ENCODE assay signal across 2 cellular contexts in the genomic region with DNA sequence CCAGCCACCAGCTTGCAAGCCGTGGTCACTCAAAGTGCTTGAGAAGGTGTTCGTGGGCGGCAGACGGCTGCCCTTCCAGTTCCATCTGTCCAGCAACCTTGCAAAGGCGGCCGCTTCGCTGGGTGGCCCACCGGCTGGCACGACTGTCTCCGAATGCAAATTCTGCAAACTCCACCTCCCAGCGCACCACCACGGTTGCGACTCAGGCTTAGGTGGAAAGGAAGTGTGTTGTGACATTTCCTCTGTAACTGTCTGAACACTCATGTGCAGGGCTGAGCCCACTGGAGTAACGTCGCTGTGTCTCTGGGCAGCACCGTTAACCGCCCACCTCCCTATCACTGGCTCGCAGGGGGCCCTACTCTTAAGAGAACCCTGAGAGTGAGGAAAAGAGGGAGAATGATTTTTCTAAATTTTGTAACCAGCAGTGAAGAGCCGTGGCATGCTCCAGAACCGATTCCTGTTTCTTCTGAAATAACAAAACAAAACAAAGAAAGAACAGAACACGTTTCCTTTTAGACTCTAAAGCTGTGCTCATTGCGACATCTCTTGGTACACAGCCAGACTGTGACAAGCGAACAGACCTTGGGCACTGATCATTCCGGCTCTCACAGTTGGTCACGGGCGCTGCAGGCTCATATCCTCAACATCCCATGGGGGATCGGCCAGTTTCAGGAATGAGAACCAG.
TF ChIP-seq lines count a peak whose summit lies in the region.

A gene with protein sequence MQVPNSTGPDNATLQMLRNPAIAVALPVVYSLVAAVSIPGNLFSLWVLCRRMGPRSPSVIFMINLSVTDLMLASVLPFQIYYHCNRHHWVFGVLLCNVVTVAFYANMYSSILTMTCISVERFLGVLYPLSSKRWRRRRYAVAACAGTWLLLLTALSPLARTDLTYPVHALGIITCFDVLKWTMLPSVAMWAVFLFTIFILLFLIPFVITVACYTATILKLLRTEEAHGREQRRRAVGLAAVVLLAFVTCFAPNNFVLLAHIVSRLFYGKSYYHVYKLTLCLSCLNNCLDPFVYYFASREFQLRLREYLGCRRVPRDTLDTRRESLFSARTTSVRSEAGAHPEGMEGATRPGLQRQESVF (minus strand): TSS at position 155 of the 685 bp plus-strand sequence. CDS start 70,627 bp downstream, outside the sequence.

TF ChIP-seq in GM12878, 131 proteins besides CTCF, POLR2A, EP300 and RAD21 (continued from another document and continues in another):
- TF ChIP-seq ZBTB33 (IDR thresholded peaks at IDR 0.05) (no peak), YY1 (IDR thresholded peaks at IDR 0.05; ENCODE audit: low read depth, low read length) (no peak), MXI1 (IDR thresholded peaks at IDR 0.05; ENCODE audit: low read depth, low read length) (peak; percentile 76; the same call in 1 of the 2 replicates), NBN (IDR thresholded peaks at IDR 0.05) (peak; percentile 50; the same call in 1 of the 2 replicates), DPF2 (IDR thresholded peaks at IDR 0.05) (peak; percentile 46; the same call in 1 of the 2 replicates), HCFC1 (IDR thresholded peaks at IDR 0.05; ENCODE audit: low read length) (no peak), ASH2L (IDR thresholded peaks at IDR 0.05; ENCODE audit: borderline replicate concordance, low read depth) (0 out of 2 replicates have a peak, but pooled peaks have one; percentile 25), IKZF1 (conservative IDR thresholded peaks at IDR 0.05) (peak; percentile 3; the same call in 1 of the 2 replicates), NKRF (conservative IDR thresholded peaks at IDR 0.05) (0 out of 2 replicates have a peak, but pooled peaks have one; percentile 47), RAD51 (IDR thresholded peaks at IDR 0.05) (0 out of 2 replicates have a peak, but pooled peaks have one; percentile 19), SMARCA5 (IDR thresholded peaks at IDR 0.05) (peak; percentile 87), MAX (IDR thresholded peaks at IDR 0.05; ENCODE audit: low read depth, low read length) (peak; percentile 71), FOXM1 (IDR thresholded peaks at IDR 0.05; ENCODE audit: low read depth, low read length) (no peak), CBFB (IDR thresholded peaks at IDR 0.05; ENCODE audit: low read depth) (0 out of 2 replicates have a peak, but pooled peaks have one; percentile 13), ATF7 (IDR thresholded peaks at IDR 0.05; ENCODE audit: low read depth) (0 out of 2 replicates have a peak, but pooled peaks have one; percentile 71), EED (IDR thresholded peaks at IDR 0.05; ENCODE audit: low read depth) (peak; percentile 51; the same call in 1 of the 2 replicates), ZBED1 (IDR thresholded peaks at IDR 0.05; ENCODE audit: borderline replicate concordance) (peak; percentile 68; the same call in 1 of the 2 replicates), SUPT20H (IDR thresholded peaks at IDR 0.05; ENCODE audit: borderline replicate concordance, control insufficient read depth, low read depth, low read length) (no peak), KAT2A (conservative IDR thresholded peaks at IDR 0.05; ENCODE audit: control insufficient read depth, low read depth, low read length) (no peak), ESRRA (IDR thresholded peaks at IDR 0.05; ENCODE audit: low read length) (no peak), ZZZ3 (IDR thresholded peaks at IDR 0.05; ENCODE audit: control insufficient read depth, insufficient read length, low read depth) (no peak), POLR2AphosphoS5 (IDR thresholded peaks at IDR 0.05; ENCODE audit: low read length) (peak; percentile 89)
- TF ChIP-seq, protein P1, sequence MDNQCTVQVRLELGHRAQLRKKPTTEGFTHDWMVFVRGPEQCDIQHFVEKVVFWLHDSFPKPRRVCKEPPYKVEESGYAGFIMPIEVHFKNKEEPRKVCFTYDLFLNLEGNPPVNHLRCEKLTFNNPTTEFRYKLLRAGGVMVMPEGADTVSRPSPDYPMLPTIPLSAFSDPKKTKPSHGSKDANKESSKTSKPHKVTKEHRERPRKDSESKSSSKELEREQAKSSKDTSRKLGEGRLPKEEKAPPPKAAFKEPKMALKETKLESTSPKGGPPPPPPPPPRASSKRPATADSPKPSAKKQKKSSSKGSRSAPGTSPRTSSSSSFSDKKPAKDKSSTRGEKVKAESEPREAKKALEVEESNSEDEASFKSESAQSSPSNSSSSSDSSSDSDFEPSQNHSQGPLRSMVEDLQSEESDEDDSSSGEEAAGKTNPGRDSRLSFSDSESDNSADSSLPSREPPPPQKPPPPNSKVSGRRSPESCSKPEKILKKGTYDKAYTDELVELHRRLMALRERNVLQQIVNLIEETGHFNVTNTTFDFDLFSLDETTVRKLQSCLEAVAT (IDR thresholded peaks at IDR 0.05): no peak; the same call in 1 of the 2 replicates

TF ChIP-seq in HEK293T, 16 proteins besides CTCF, POLR2A, EP300 and RAD21 (continued from another document):
- TF ChIP-seq HDGF (IDR thresholded peaks at IDR 0.05; ENCODE audit: borderline replicate concordance): no peak
- TF ChIP-seq FOXA1 (IDR thresholded peaks at IDR 0.05): no peak
- TF ChIP-seq SUZ12 (IDR thresholded peaks at IDR 0.05): no peak
- TF ChIP-seq FOXM1 (IDR thresholded peaks at IDR 0.05; ENCODE audit: borderline replicate concordance): no peak
- no peak for TF ChIP-seq NFRKB (IDR thresholded peaks at IDR 0.05)
- no peak for TF ChIP-seq SP1 (IDR thresholded peaks at IDR 0.05)
